In genomic region chr12:65121049-65121955, GRCh38 we compare ENCODE assay signal across 8 cellular contexts. TPM values are rescaled to one million over a fixed set of nuclear protein-coding genes. Genes with fewer than 3 reads are reported as not detected.
DNase-seq lines count a peak whose midpoint lies in the region; ATAC-seq and TF ChIP-seq lines count a peak whose summit lies in the region.

TSS of gene WIF1 (minus strand) at chr12:65121305. CDS start at chr12:65121191, 114 bp downstream.

- DNase-seq in CD4-positive, CD25-positive, alpha-beta regulatory T cell = peak in 1 of 3 donors; percentile 28
- peak; percentile 47 for DNase-seq in GM20000 (ENCODE audit: low spot score)
- peak; percentile 11 for DNase-seq in NCI-H2029 (lab: John Stamatoyannopoulos, UW)
- DNase-seq in hepatocyte (ENCODE audit: low spot score) = peak; percentile 55
- no peak for DNase-seq in smooth muscle cell (lab: John Stamatoyannopoulos, UW; ENCODE audit: unreplicated experiment)
- no peak for DNase-seq in NCI-H1694 treated with DMSO at 0.1 percent for 48 hours (lab: John Stamatoyannopoulos, UW)

- H3K4me3 ChIP-seq in CD4-positive, CD25-positive, alpha-beta regulatory T cell (ENCODE audit: low read depth, low read length) = no peak within 1 kb of the TSS
- H3K4me3 ChIP-seq in hepatocyte (peak within 1 kb of the TSS; percentile 57), smooth muscle cell (peak within 1 kb of the TSS; percentile 49)

- H3K9me2 ChIP-seq in hepatocyte (replicated peaks; ENCODE audit: insufficient read depth) = no peaks in the 10 kb centered on the region

- H3F3A ChIP-seq in smooth muscle cell (ENCODE audit: low read depth) = no peaks in the 10 kb centered on the region

- H4K20me1 ChIP-seq in hepatocyte (ENCODE audit: insufficient read depth, poor library complexity, severe bottlenecking) (no peaks in the 10 kb centered on the region), smooth muscle cell (ENCODE audit: low read depth) (no peaks in the 10 kb centered on the region)

- peaks cover 63% of the 10 kb centered on the region for H3K27me3 Mint-ChIP-seq in CD4-positive, CD25-positive, alpha-beta regulatory T cell
- peaks cover 25% of the 10 kb centered on the region for H3K27me3 Mint-ChIP-seq in activated naive CD8-positive, alpha-beta T cell

- 12% methylated on average over 32 of the region's 73 CpGs for WGBS in hepatocyte (ENCODE audit: low lambda C conversion rate, missing lambda C conversion rate)
- 10% methylated on average over 44 of the region's 73 CpGs for WGBS in smooth muscle cell (ENCODE audit: low lambda C conversion rate)

- peak within 1 kb of the TSS in 1 of 3 donors; percentile 90 for H3K27ac Mint-ChIP-seq in CD4-positive, CD25-positive, alpha-beta regulatory T cell
- no peak within 1 kb of the TSS for H3K27ac Mint-ChIP-seq in activated naive CD8-positive, alpha-beta T cell

- ATAC-seq in CD4-positive, CD25-positive, alpha-beta regulatory T cell (ENCODE audit: low read depth in 2 of 2) = peak; percentile 46 to 59
- no peak for ATAC-seq in GM18858 (IDR thresholded peaks at IDR 0.05; ENCODE audit: unreplicated experiment)

- peaks cover 0 to 1% (median 0%) of the 10 kb centered on the region in 7 donors for H3K9me3 Mint-ChIP-seq in CD4-positive, CD25-positive, alpha-beta regulatory T cell
- H3K9me3 Mint-ChIP-seq in activated naive CD8-positive, alpha-beta T cell (ENCODE audit: low read depth) = no peaks in the 10 kb centered on the region

- H3K27me3 ChIP-seq in CD4-positive, CD25-positive, alpha-beta regulatory T cell (ENCODE audit: control insufficient read depth, insufficient read depth, low read length) = peaks cover 53% of the 10 kb centered on the region
- H3K27me3 ChIP-seq in hepatocyte = peaks cover 53% of the 10 kb centered on the region
- peaks cover 94% of the 10 kb centered on the region for H3K27me3 ChIP-seq in smooth muscle cell (ENCODE audit: low read depth)

- H3K9me3 ChIP-seq in CD4-positive, CD25-positive, alpha-beta regulatory T cell (ENCODE audit: control insufficient read depth in 2 of 2, low read length in 2 of 2) = no peaks in the 10 kb centered on the region
- H3K9me3 ChIP-seq in hepatocyte (ENCODE audit: low read depth) (no peaks in the 10 kb centered on the region), smooth muscle cell (replicated peaks; ENCODE audit: low read depth) (no peaks in the 10 kb centered on the region)

- peaks cover 11% of the 10 kb centered on the region for H3K4me1 ChIP-seq in CD4-positive, CD25-positive, alpha-beta regulatory T cell (ENCODE audit: control insufficient read depth, insufficient read depth, low read length, poor library complexity, severe bottlenecking)
- H3K4me1 ChIP-seq in hepatocyte (ENCODE audit: insufficient read depth) (no peaks in the 10 kb centered on the region), smooth muscle cell (ENCODE audit: low read depth) (no peaks in the 10 kb centered on the region)

- H3K4me2 ChIP-seq in hepatocyte (peak within 1 kb of the TSS; percentile 96), smooth muscle cell (peak within 1 kb of the TSS; percentile 82)

- H3K79me2 ChIP-seq in hepatocyte (no peaks in the 10 kb centered on the region), smooth muscle cell (ENCODE audit: low read depth) (no peaks in the 10 kb centered on the region)

- H3K4me1 Mint-ChIP-seq in CD4-positive, CD25-positive, alpha-beta regulatory T cell = peaks cover 0 to 14% (median 8%) of the 10 kb centered on the region in 4 donors
- peaks cover 10% of the 10 kb centered on the region for H3K4me1 Mint-ChIP-seq in activated naive CD8-positive, alpha-beta T cell (ENCODE audit: low read depth)

- H3K4me3 Mint-ChIP-seq in CD4-positive, CD25-positive, alpha-beta regulatory T cell = peak within 1 kb of the TSS in 2 of 4 donors; percentile 48 to 71
- peak within 1 kb of the TSS; percentile 68 for H3K4me3 Mint-ChIP-seq in activated naive CD8-positive, alpha-beta T cell

- no peak within 1 kb of the TSS for H3K27ac ChIP-seq in CD4-positive, CD25-positive, alpha-beta regulatory T cell (ENCODE audit: insufficient read depth, low read length, poor library complexity, severe bottlenecking)
- no peak within 1 kb of the TSS for H3K27ac ChIP-seq in hepatocyte
- no peak within 1 kb of the TSS for H3K27ac ChIP-seq in smooth muscle cell (ENCODE audit: low read depth)

- no peaks in the 10 kb centered on the region for H3K36me3 Mint-ChIP-seq in CD4-positive, CD25-positive, alpha-beta regulatory T cell
- H3K36me3 Mint-ChIP-seq in activated naive CD8-positive, alpha-beta T cell = no peaks in the 10 kb centered on the region

- H3K36me3 ChIP-seq in CD4-positive, CD25-positive, alpha-beta regulatory T cell (ENCODE audit: control insufficient read depth, insufficient read depth, low read length) = no peaks in the 10 kb centered on the region
- H3K36me3 ChIP-seq in hepatocyte (replicated peaks; ENCODE audit: insufficient read depth, low read depth) (no peaks in the 10 kb centered on the region), smooth muscle cell (ENCODE audit: low read depth) (no peaks in the 10 kb centered on the region)

- peak within 1 kb of the TSS; percentile 93 for H2AFZ ChIP-seq in hepatocyte
- peak within 1 kb of the TSS; percentile 75 for H2AFZ ChIP-seq in smooth muscle cell (ENCODE audit: low read depth)

- no peak for TF ChIP-seq CTCF in GM20000 (IDR thresholded peaks at IDR 0.05; ENCODE audit: extremely low read depth, missing control alignments)
- peak; percentile 52 for TF ChIP-seq CTCF in hepatocyte (IDR thresholded peaks at IDR 0.05; ENCODE audit: poor library complexity)
- peak; percentile 51 for TF ChIP-seq CTCF in smooth muscle cell (IDR thresholded peaks at IDR 0.05; ENCODE audit: borderline replicate concordance, insufficient read depth, poor library complexity, severe bottlenecking)

- no peak within 1 kb of the TSS for H3K9ac ChIP-seq in smooth muscle cell (ENCODE audit: low read depth)

RNA-seq across cellular contexts. Expression of gene WIF1, which starts in this region (rescaled TPM):
- total RNA-seq in CD4-positive, CD25-positive, alpha-beta regulatory T cell = not detected
- polyA plus RNA-seq in CD4-positive, CD25-positive, alpha-beta regulatory T cell = not detected
- total RNA-seq in hepatocyte (4.3 and 5.5 TPM in 2 replicates), smooth muscle cell (not detected in 2 replicates)
- polyA plus RNA-seq in hepatocyte (2.2 and 4.7 TPM in 2 replicates), smooth muscle cell (0.30 TPM in 1 of 2 replicates, not detected in the other)

Comparison
In these comparisons a context has a peak if more than half of its experiments do, and no peak if none do; other contexts are left out.
1. Peak in ATAC-seq in CD4-positive, CD25-positive, alpha-beta regulatory T cell; RNA of the gene not detected or under 1 TPM.
2. DNase-seq: peak in GM20000 (single experiment), NCI-H2029 (single experiment) and hepatocyte (single experiment); none in smooth muscle cell (single experiment) and NCI-H1694 treated with DMSO at 0.1 percent for 48 hours (single experiment).